ENCODE assay signal across 9 cellular contexts in genomic region chr16:7233963-7234362, GRCh38.
"Had no signal": no experiment of that assay in that cellular context is flagged by ENCODE, and none has a peak within 500 bp of the region (broad histone marks: within the 10 kb centered on the region; RNA-seq: fewer than 3 reads in every experiment).

No MANE protein-coding gene starts in this region.

- H3K4me1 ChIP-seq: HAP-1 had no signal

- H3K27ac ChIP-seq: GM23248, HL-60 had no signal

- H3K4me3 ChIP-seq: GM23248, HAP-1 had no signal

- ATAC-seq: HCT116, HepG2 had no signal

- DNase-seq: GM23248, GOT3, HFFc6, KBM-7 had no signal

- H2AFZ ChIP-seq: GM23248 had no signal

- H3K9ac ChIP-seq: GM23248 had no signal

- H3K36me3 ChIP-seq: HAP-1 had no signal

- FAIRE-seq: H54, HepG2 had no signal

- H3K9me3 ChIP-seq: HAP-1 had no signal
